8 cellular contexts compared by ENCODE assay signal in genomic region chr17:41801374-41802062, GRCh38. TPM values are rescaled to one million over a fixed set of nuclear protein-coding genes. Genes with fewer than 3 reads are reported as not detected.
A peak's percentile ranks its signal among the peaks of the same experiment; 100 is the strongest.
DNase-seq lines count a peak whose midpoint lies in the region; ATAC-seq and TF ChIP-seq lines count a peak whose summit lies in the region.

No MANE protein-coding gene starts in this region.

- H3K9me3 ChIP-seq in ES-I3 (ENCODE audit: control insufficient read depth, insufficient read depth, low read length) (no peaks in the 10 kb centered on the region), right atrium auricular region (no peaks in the 10 kb centered on the region)

- DNase-seq in NCI-H1092 (lab: John Stamatoyannopoulos, UW), result peak; percentile 67
- peak; percentile 60 for DNase-seq in T follicular helper cell (ENCODE audit: low read depth)
- peak; percentile 63 for DNase-seq in amniotic epithelial cell (ENCODE audit: low read depth)
- DNase-seq in right atrium auricular region (ENCODE audit: low spot score), result peak; percentile 89
- DNase-seq in retina, result peak; percentile 90

- H3K27ac ChIP-seq in right atrium auricular region, result no peak overlapping the region

- H3K4me1 ChIP-seq in ES-I3 (ENCODE audit: insufficient read depth, low read length) (peaks cover 10% of the 10 kb centered on the region; the same call in 1 of the 2 replicates), right atrium auricular region (peaks cover 0 to 11% of the 10 kb centered on the region in 2 donors)

- H3K36me3 ChIP-seq in ES-I3 (ENCODE audit: insufficient read depth, low read length) (no peaks in the 10 kb centered on the region), right atrium auricular region (peaks cover 9% of the 10 kb centered on the region)

- H3K27me3 ChIP-seq in right atrium auricular region, result no peaks in the 10 kb centered on the region

- peak overlapping the region; percentile 26; the same call in 1 of the 2 replicates for H3K9ac ChIP-seq in ES-I3 (ENCODE audit: low read depth, low read length)

- H3K4me3 ChIP-seq in right atrium auricular region, result no peak overlapping the region

- ATAC-seq in GM19467 (IDR thresholded peaks at IDR 0.05; ENCODE audit: unreplicated experiment) (no peak), HG03139 (IDR thresholded peaks at IDR 0.05; ENCODE audit: unreplicated experiment) (no peak)

- peak; percentile 94 to 99 for TF ChIP-seq CTCF in right atrium auricular region (IDR thresholded peaks at IDR 0.05)

RNA-seq across cellular contexts. Expression of gene P3H4, which starts 10.2 kb away (rescaled TPM):
- 10 to 100 TPM; 15.4 to 16.2 TPM for total RNA-seq in right atrium auricular region

RNA-seq across cellular contexts. Expression of gene FKBP10, which starts 11.3 kb away (rescaled TPM):
- total RNA-seq in right atrium auricular region, result 10 to 100 TPM; 24.7 to 35.1 TPM

RNA-seq across cellular contexts. Expression of gene JUP, which starts 15.0 kb away (rescaled TPM):
- 100 to 1,000 TPM; 234 to 256 TPM for total RNA-seq in right atrium auricular region

RNA-seq across cellular contexts. Expression of gene NT5C3B, which starts 34.5 kb away (rescaled TPM):
- 10 to 100 TPM; 27.1 to 43.3 TPM for total RNA-seq in right atrium auricular region

RNA-seq across cellular contexts. Expression of gene KLHL10, which starts 36.1 kb away (rescaled TPM):
- total RNA-seq in right atrium auricular region, result not detected
